Comparison of ENCODE assay signal across 8 cellular contexts in genomic region chr10:22611425-22612111, GRCh38.
A peak's percentile ranks its signal among the peaks of the same experiment; 100 is the strongest.
DNase-seq lines count a peak whose midpoint lies in the region; ATAC-seq lines count a peak whose summit lies in the region.

No MANE protein-coding gene starts in this region.

- peak; percentile 53 for DNase-seq in activated T-cell treated with anti-CD3 and anti-CD28 coated beads for 4 hours
- DNase-seq in stimulated activated CD4-positive, alpha-beta T cell treated with anti-CD3 and anti-CD28 coated beads, Interleukin-4, amount 100 ng/mL, for 24 hours: peak; percentile 74
- no peak for DNase-seq in HCEC 1CT
- DNase-seq in islet precursor cell: no peak
- DNase-seq in AG20443 (ENCODE audit: low spot score): no peak

- peak; percentile 54 for ATAC-seq in GM18870 (IDR thresholded peaks at IDR 0.05; ENCODE audit: unreplicated experiment)
- peak; percentile 58 for ATAC-seq in HG03097 (IDR thresholded peaks at IDR 0.05; ENCODE audit: low FRiP score, unreplicated experiment)
- ATAC-seq in HG02571 (IDR thresholded peaks at IDR 0.05; ENCODE audit: unreplicated experiment): no peak

Comparison
In these comparisons a context has a peak if more than half of its experiments do, and no peak if none do; other contexts are left out.
1. DNase-seq: peak in activated T-cell treated with anti-CD3 and anti-CD28 coated beads for 4 hours (single experiment) and stimulated activated CD4-positive, alpha-beta T cell treated with anti-CD3 and anti-CD28 coated beads, Interleukin-4, amount 100 ng/mL, for 24 hours (single experiment); none in HCEC 1CT (single experiment), islet precursor cell (single experiment) and AG20443 (single experiment).